10 cellular contexts compared by ENCODE assay signal in genomic region chr1:39625462-39626273, GRCh38. TPM values are rescaled to one million over a fixed set of nuclear protein-coding genes. Genes with fewer than 3 reads are reported as not detected.
DNase-seq lines count a peak whose midpoint lies in the region; ATAC-seq and TF ChIP-seq lines count a peak whose summit lies in the region.
"Had no signal": no experiment of that assay in that cellular context is flagged by ENCODE, and none has a peak within 500 bp of the region (broad histone marks: within the 10 kb centered on the region; RNA-seq: fewer than 3 reads in every experiment).

No MANE protein-coding gene starts in this region.

- ATAC-seq in HG03520 (IDR thresholded peaks at IDR 0.05; ENCODE audit: unreplicated experiment) (no peak), GM21381 (IDR thresholded peaks at IDR 0.05; ENCODE audit: unreplicated experiment) (no peak)
- ATAC-seq in activated CD8-positive, alpha-beta T cell treated with anti-CD3 and anti-CD28 coated beads, Interleukin-2, amount 10 ng/mL, durations not matched to agents 7 days and 5 days: no peak

- no peak for TF ChIP-seq CTCF in RWPE1 (conservative IDR thresholded peaks at IDR 0.05; ENCODE audit: low read depth)

- no peak overlapping the region for H3K4me3 Mint-ChIP-seq in activated CD8-positive, alpha-beta T cell treated with anti-CD3 and anti-CD28 coated beads, Interleukin-2, amount 10 ng/mL, durations not matched to agents 7 days and 5 days
- H3K4me3 Mint-ChIP-seq: neural crest cell had no signal

- no peaks in the 10 kb centered on the region for H3K4me1 Mint-ChIP-seq in activated CD8-positive, alpha-beta T cell treated with anti-CD3 and anti-CD28 coated beads, Interleukin-2, amount 10 ng/mL, durations not matched to agents 7 days and 5 days (ENCODE audit: low read depth)
- H3K4me1 Mint-ChIP-seq: neural crest cell had no signal

- H3K27ac ChIP-seq in caudate nucleus (ENCODE audit: low read depth, low read length) (peak overlapping the region; percentile 80), RWPE1 (no peak overlapping the region)
- H3K27ac ChIP-seq: epithelial cell of prostate had no signal

- H3K9me3 Mint-ChIP-seq in activated CD8-positive, alpha-beta T cell treated with anti-CD3 and anti-CD28 coated beads, Interleukin-2, amount 10 ng/mL, durations not matched to agents 7 days and 5 days (ENCODE audit: insufficient read depth): no peaks in the 10 kb centered on the region
- H3K9me3 Mint-ChIP-seq: neural crest cell had no signal

- peak in 10 of 14 donors; percentile 6 to 87 (median 62) for DNase-seq in C1 segment of cervical spinal cord (lab: John Stamatoyannopoulos, UW)
- peak in 49 of 61 donors; percentile 12 to 86 (median 45) for DNase-seq in caudate nucleus (lab: John Stamatoyannopoulos, UW)
- peak; percentile 36 for DNase-seq in iPS-NIHi11 (ENCODE audit: low spot score)
- DNase-seq in putamen (ENCODE audit: low spot score): peak; percentile 70
- DNase-seq in RWPE1 (ENCODE audit: low spot score): no peak
- DNase-seq in activated CD8-positive, alpha-beta T cell treated with anti-CD3 and anti-CD28 coated beads, Interleukin-2, amount 10 ng/mL, durations not matched to agents 7 days and 5 days: no peak

- H3K36me3 Mint-ChIP-seq in activated CD8-positive, alpha-beta T cell treated with anti-CD3 and anti-CD28 coated beads, Interleukin-2, amount 10 ng/mL, durations not matched to agents 7 days and 5 days (ENCODE audit: low read depth): no peaks in the 10 kb centered on the region

- H3K27ac Mint-ChIP-seq in activated CD8-positive, alpha-beta T cell treated with anti-CD3 and anti-CD28 coated beads, Interleukin-2, amount 10 ng/mL, durations not matched to agents 7 days and 5 days: no peak overlapping the region

- POLR2A ChIA-PET in RWPE1 (lab: Yijun Ruan, JAX; ENCODE audit: low non-redundant PET): no interaction called here
- POLR2A ChIA-PET in activated CD8-positive, alpha-beta T cell treated with anti-CD3 and anti-CD28 coated beads, Interleukin-2, amount 10 ng/mL, durations not matched to agents 7 days and 5 days (lab: Charles Lee): no interaction called here

- CTCF ChIA-PET in RWPE1 (lab: Yijun Ruan, JAX): no interaction called here
- CTCF ChIA-PET in activated CD8-positive, alpha-beta T cell treated with anti-CD3 and anti-CD28 coated beads, Interleukin-2, amount 10 ng/mL, durations not matched to agents 7 days and 5 days (lab: Charles Lee): no interaction called here

- peaks cover 17% of the 10 kb centered on the region for H3K27me3 Mint-ChIP-seq in activated CD8-positive, alpha-beta T cell treated with anti-CD3 and anti-CD28 coated beads, Interleukin-2, amount 10 ng/mL, durations not matched to agents 7 days and 5 days (ENCODE audit: low read depth)

RNA-seq across cellular contexts. Expression of gene HEYL, which starts 13.8 kb away (rescaled TPM):
- not detected for total RNA-seq in activated CD8-positive, alpha-beta T cell treated with anti-CD3 and anti-CD28 coated beads, Interleukin-2, amount 10 ng/mL, durations not matched to agents 7 days and 5 days

RNA-seq across cellular contexts. Expression of gene NT5C1A, which starts 46.2 kb away (rescaled TPM):
- not detected for total RNA-seq in activated CD8-positive, alpha-beta T cell treated with anti-CD3 and anti-CD28 coated beads, Interleukin-2, amount 10 ng/mL, durations not matched to agents 7 days and 5 days
- total RNA-seq: neural crest cell had no signal

RNA-seq across cellular contexts. Expression of gene PABPC4, which starts 49.1 kb away (rescaled TPM):
- total RNA-seq in activated CD8-positive, alpha-beta T cell treated with anti-CD3 and anti-CD28 coated beads, Interleukin-2, amount 10 ng/mL, durations not matched to agents 7 days and 5 days: 100 to 1,000 TPM; 199 to 207 TPM

Comparison
In these comparisons a context has a peak if more than half of its experiments do, and no peak if none do; other contexts are left out.
1. DNase-seq: peak in C1 segment of cervical spinal cord (10 of 14), caudate nucleus (49 of 61), iPS-NIHi11 (single experiment) and putamen (single experiment); none in RWPE1 (single experiment) and activated CD8-positive, alpha-beta T cell treated with anti-CD3 and anti-CD28 coated beads, Interleukin-2, amount 10 ng/mL, durations not matched to agents 7 days and 5 days (single experiment).